In the genomic region with DNA sequence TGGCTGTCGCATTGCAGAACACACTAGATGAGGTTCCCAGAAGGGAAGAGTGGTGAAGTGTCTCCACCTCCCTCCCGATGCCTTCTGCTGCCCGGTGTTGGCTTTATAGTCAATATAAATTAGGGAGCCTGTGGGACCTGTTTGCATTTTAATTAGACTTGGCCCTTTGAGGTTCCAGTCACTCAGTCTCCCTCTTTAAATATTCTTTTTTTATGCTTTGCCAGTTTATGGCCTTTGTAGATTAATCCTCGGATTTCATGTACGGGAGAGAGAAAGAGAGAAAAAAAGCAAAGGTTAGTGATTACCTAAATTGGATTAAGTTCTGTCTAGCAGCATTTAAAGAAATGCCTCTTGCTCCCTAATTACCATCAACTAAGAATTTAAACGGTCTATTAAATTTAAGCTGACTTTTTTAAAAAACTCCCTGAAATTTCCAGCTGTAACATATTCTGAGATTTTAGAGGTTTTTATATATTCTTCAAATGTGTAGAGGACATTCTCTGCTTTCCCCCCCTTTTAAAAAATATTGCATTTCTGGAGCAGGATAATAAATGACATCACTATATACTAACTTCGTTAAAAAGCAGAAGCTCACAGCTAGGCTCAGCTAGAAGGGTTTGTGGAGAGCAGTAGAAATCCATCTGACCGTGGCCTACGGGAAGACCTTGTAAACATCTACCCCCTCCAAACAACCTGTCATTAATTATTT, we compare ENCODE assay signal across 20 cellular contexts.
DNase-seq lines count a peak whose midpoint lies in the region; ATAC-seq, FAIRE-seq and TF ChIP-seq lines count a peak whose summit lies in the region.
"Had no signal": no experiment of that assay in that cellular context is flagged by ENCODE, and none has a peak within 500 bp of the region (broad histone marks: within the 10 kb centered on the region; RNA-seq: fewer than 3 reads in every experiment).

No MANE protein-coding gene starts in this region.

- H3K27me3 ChIP-seq in astrocyte (ENCODE audit: insufficient read depth, low read length) (no peaks in the 10 kb centered on the region), smooth muscle cell (ENCODE audit: low read depth) (no peaks in the 10 kb centered on the region), right atrium auricular region (no peaks in the 10 kb centered on the region)
- H3K27me3 ChIP-seq: colonic mucosa had no signal

- H3K4me3 Mint-ChIP-seq in activated CD8-positive, alpha-beta memory T cell treated with anti-CD3 and anti-CD28 coated beads, Interleukin-2, amount 10 ng/mL, durations not matched to agents 7 days and 5 days = peak overlapping the region; percentile 57
- peak overlapping the region; percentile 91 for H3K4me3 Mint-ChIP-seq in astrocyte (ENCODE audit: unreplicated experiment)

- peaks cover 42% of the 10 kb centered on the region for H3K79me2 ChIP-seq in astrocyte (ENCODE audit: insufficient read depth, low read length)
- H3K79me2 ChIP-seq in smooth muscle cell (ENCODE audit: low read depth) = peaks cover 33% of the 10 kb centered on the region

- H3K9me3 Mint-ChIP-seq in activated CD8-positive, alpha-beta memory T cell treated with anti-CD3 and anti-CD28 coated beads, Interleukin-2, amount 10 ng/mL, durations not matched to agents 7 days and 5 days (ENCODE audit: low read depth) = no peaks in the 10 kb centered on the region
- no peaks in the 10 kb centered on the region for H3K9me3 Mint-ChIP-seq in astrocyte (ENCODE audit: unreplicated experiment)

- peaks cover 45% of the 10 kb centered on the region for H3K4me1 Mint-ChIP-seq in activated CD8-positive, alpha-beta memory T cell treated with anti-CD3 and anti-CD28 coated beads, Interleukin-2, amount 10 ng/mL, durations not matched to agents 7 days and 5 days
- H3K4me1 Mint-ChIP-seq in astrocyte (ENCODE audit: low read depth, unreplicated experiment) = peaks cover 24% of the 10 kb centered on the region

- H3K27me3 Mint-ChIP-seq in activated CD8-positive, alpha-beta memory T cell treated with anti-CD3 and anti-CD28 coated beads, Interleukin-2, amount 10 ng/mL, durations not matched to agents 7 days and 5 days = peaks cover 52% of the 10 kb centered on the region
- no peaks in the 10 kb centered on the region for H3K27me3 Mint-ChIP-seq in astrocyte (ENCODE audit: low read depth, unreplicated experiment)

- FAIRE-seq in astrocyte (lab: Jason Lieb, UNC) = no peak
- FAIRE-seq: A549, frontal cortex had no signal

- H3K4me2 ChIP-seq in astrocyte (ENCODE audit: low read length) = no peak overlapping the region
- H3K4me2 ChIP-seq in smooth muscle cell = peak overlapping the region; percentile 88
- H3K4me2 ChIP-seq: A549 had no signal

- no peak for ATAC-seq in activated CD8-positive, alpha-beta memory T cell treated with anti-CD3 and anti-CD28 coated beads, Interleukin-2, amount 10 ng/mL, durations not matched to agents 7 days and 5 days
- ATAC-seq: A549 had no signal

- no peak overlapping the region for H2AFZ ChIP-seq in astrocyte (ENCODE audit: low read depth, low read length)
- H2AFZ ChIP-seq in smooth muscle cell (ENCODE audit: low read depth) = no peak overlapping the region

- H3K4me1 ChIP-seq in astrocyte (ENCODE audit: insufficient read depth, low read length) = peaks cover 9% of the 10 kb centered on the region
- peaks cover 19% of the 10 kb centered on the region for H3K4me1 ChIP-seq in smooth muscle cell (ENCODE audit: low read depth)
- H3K4me1 ChIP-seq in right atrium auricular region = peaks cover 0 to 9% of the 10 kb centered on the region in 2 donors
- H3K4me1 ChIP-seq: colonic mucosa had no signal

- TF ChIP-seq CTCF in astrocyte (IDR thresholded peaks at IDR 0.05; ENCODE audit: insufficient read depth, low read depth, low read length) (no peak), smooth muscle cell (IDR thresholded peaks at IDR 0.05; ENCODE audit: borderline replicate concordance, insufficient read depth, poor library complexity, severe bottlenecking) (no peak), right atrium auricular region (IDR thresholded peaks at IDR 0.05) (no peak)

- no peak overlapping the region for H3K27ac Mint-ChIP-seq in activated CD8-positive, alpha-beta memory T cell treated with anti-CD3 and anti-CD28 coated beads, Interleukin-2, amount 10 ng/mL, durations not matched to agents 7 days and 5 days
- H3K27ac Mint-ChIP-seq in astrocyte (ENCODE audit: unreplicated experiment) = no peak overlapping the region
- H3K27ac Mint-ChIP-seq: progenitor cell of endocrine pancreas had no signal

- 67% methylated on average over 9 of the region's 9 CpGs for WGBS in smooth muscle cell (ENCODE audit: low lambda C conversion rate)

- H3K36me3 ChIP-seq in astrocyte (ENCODE audit: insufficient read depth, low read length) (peaks cover 11% of the 10 kb centered on the region), smooth muscle cell (ENCODE audit: low read depth) (no peaks in the 10 kb centered on the region), right atrium auricular region (no peaks in the 10 kb centered on the region)
- H3K36me3 ChIP-seq: stomach had no signal

- peaks cover 24% of the 10 kb centered on the region for H4K20me1 ChIP-seq in astrocyte (ENCODE audit: insufficient read depth, low read length)
- peaks cover 2% of the 10 kb centered on the region for H4K20me1 ChIP-seq in smooth muscle cell (ENCODE audit: low read depth)

- H3K4me3 ChIP-seq in astrocyte (ENCODE audit: insufficient read depth, low read depth, low read length) = no peak overlapping the region
- H3K4me3 ChIP-seq in smooth muscle cell = no peak overlapping the region
- no peak overlapping the region for H3K4me3 ChIP-seq in right atrium auricular region
- H3K4me3 ChIP-seq: A549, stomach had no signal

- H3K9ac ChIP-seq in astrocyte (ENCODE audit: low read length) (no peak overlapping the region), smooth muscle cell (ENCODE audit: low read depth) (peak overlapping the region; percentile 25)

- H3K27ac ChIP-seq in astrocyte (ENCODE audit: low read depth, low read length) (no peak overlapping the region), smooth muscle cell (ENCODE audit: low read depth) (peak overlapping the region; percentile 75), right atrium auricular region (no peak overlapping the region)
- H3K27ac ChIP-seq: A549, colonic mucosa, stomach had no signal

- H3K36me3 Mint-ChIP-seq in activated CD8-positive, alpha-beta memory T cell treated with anti-CD3 and anti-CD28 coated beads, Interleukin-2, amount 10 ng/mL, durations not matched to agents 7 days and 5 days = peaks cover 6% of the 10 kb centered on the region
- peaks cover 30% of the 10 kb centered on the region for H3K36me3 Mint-ChIP-seq in astrocyte (ENCODE audit: low read depth, unreplicated experiment)

- H3K9me3 ChIP-seq in astrocyte (ENCODE audit: insufficient read depth, low read depth, low read length) (no peaks in the 10 kb centered on the region), smooth muscle cell (replicated peaks; ENCODE audit: low read depth) (no peaks in the 10 kb centered on the region), right atrium auricular region (no peaks in the 10 kb centered on the region)
- H3K9me3 ChIP-seq: A549, colonic mucosa, stomach had no signal

- DNase-seq in activated CD8-positive, alpha-beta memory T cell treated with anti-CD3 and anti-CD28 coated beads, Interleukin-2, amount 10 ng/mL, durations not matched to agents 7 days and 5 days = no peak
- no peak for DNase-seq in activated CD8-positive, alpha-beta memory T cell treated with anti-CD3 and anti-CD28 coated beads, Interleukin-2, amount 50 U/mL, for 48 hours
- DNase-seq in MV-4-11 (lab: John Stamatoyannopoulos, UW) (peak; percentile 23), astrocyte (ENCODE audit: low read depth) (no peak), smooth muscle cell (lab: John Stamatoyannopoulos, UW; ENCODE audit: unreplicated experiment) (no peak), NCI-H146 treated with DMSO at 0.1 percent for 48 hours (lab: John Stamatoyannopoulos, UW; ENCODE audit: unreplicated experiment) (no peak), right atrium auricular region (ENCODE audit: low spot score) (no peak), NCI-H1105 (lab: John Stamatoyannopoulos, UW) (no peak)
- DNase-seq: activated CD4-positive, alpha-beta T cell treated with anti-CD3 and anti-CD28 coated beads, Interleukin-2, amount 50 U/mL, for 1 hour; activated gamma-delta T cell; colonic mucosa; COR-L47; IMR-90; NK-92 treated with Interleukin-12 subunit alpha and Interleukin-12 subunit beta, amount 100 ng/mL, for 24 hours; Right ventricle myocardium superior; stomach; T1000 had no signal

- CTCF ChIA-PET in activated CD8-positive, alpha-beta memory T cell treated with anti-CD3 and anti-CD28 coated beads, Interleukin-2, amount 10 ng/mL, durations not matched to agents 7 days and 5 days (lab: Charles Lee) = interaction anchor here (1.0 to 1.3 kb wide), 3 partner anchors 15 to 89 kb away, joined by 3 to 5 read pairs (median 4); no protein-coding TSS in a partner anchor

- peaks cover 18% of the 10 kb centered on the region for H3F3A ChIP-seq in smooth muscle cell (ENCODE audit: low read depth)
